ENCODE assay signal across 20 cellular contexts in the genomic region with DNA sequence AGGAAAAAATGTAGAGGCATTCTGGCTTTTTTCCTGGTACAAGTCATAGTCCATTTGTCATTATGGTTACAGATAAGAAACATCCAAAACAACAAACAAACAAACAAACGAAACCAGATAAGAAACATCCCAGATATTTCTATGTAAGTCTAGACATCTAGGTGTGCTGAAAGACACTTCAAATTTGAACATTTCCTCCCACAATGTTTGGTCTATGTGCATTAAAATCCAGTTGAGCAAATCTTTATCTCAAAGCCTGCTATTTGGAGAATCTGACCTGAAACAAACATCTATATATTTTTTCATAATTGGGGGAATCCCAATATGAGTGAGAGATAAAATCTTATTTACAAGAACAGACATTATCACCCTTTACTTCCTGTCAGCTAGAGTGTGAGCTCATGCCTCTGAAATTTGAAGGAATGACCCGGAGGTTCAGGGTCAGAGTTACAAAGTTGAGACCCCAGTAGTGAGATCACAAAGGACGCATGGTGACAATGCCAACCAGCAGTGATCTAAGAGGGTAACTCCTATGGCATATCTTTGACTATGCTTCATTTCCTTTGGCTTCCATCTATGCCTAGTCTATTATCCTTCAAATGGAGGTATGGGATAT.
"Had no signal": no experiment of that assay in that cellular context is flagged by ENCODE, and none has a peak within 500 bp of the region (broad histone marks: within the 10 kb centered on the region; RNA-seq: fewer than 3 reads in every experiment).

No MANE protein-coding gene starts in this region.

- H3K4me3 ChIP-seq: coronary artery, hepatocyte, mucosa of descending colon, psoas muscle, right lobe of liver, suprapubic skin, thyroid gland, upper lobe of left lung, uterus had no signal

- H2AFZ ChIP-seq: hepatocyte had no signal

- H3K4me3 Mint-ChIP-seq: effector memory CD8-positive, alpha-beta T cell; naive thymus-derived CD8-positive, alpha-beta T cell; stimulated activated effector memory CD8-positive, alpha-beta T cell treated with anti-CD3 and anti-CD28 coated beads, Interleukin-12 subunit alpha, Interleukin-12 subunit beta, amount 100 ng/mL, for 72 hours had no signal

- H3K27ac ChIP-seq: coronary artery, hepatocyte, neutrophil, psoas muscle, right lobe of liver, suprapubic skin, thyroid gland, upper lobe of left lung, uterus had no signal

- H3K27ac Mint-ChIP-seq: effector memory CD8-positive, alpha-beta T cell; naive thymus-derived CD8-positive, alpha-beta T cell; stimulated activated effector memory CD8-positive, alpha-beta T cell treated with anti-CD3 and anti-CD28 coated beads, Interleukin-12 subunit alpha, Interleukin-12 subunit beta, amount 100 ng/mL, for 72 hours had no signal

- H3K36me3 ChIP-seq: neutrophil, right lobe of liver, suprapubic skin, thyroid gland, upper lobe of left lung, uterus had no signal

- H3K79me2 ChIP-seq: hepatocyte had no signal

- DNase-seq: effector memory CD8-positive, alpha-beta T cell; foreskin melanocyte; head of caudate nucleus; mammary epithelial cell; mucosa of descending colon; naive thymus-derived CD8-positive, alpha-beta T cell; psoas muscle; retina; right lobe of liver; stimulated activated CD4-positive, alpha-beta T cell treated with anti-CD3 and anti-CD28 coated beads, Interleukin-4, amount 100 ng/mL, for 1 hour; stimulated activated CD8-positive, alpha-beta memory T cell treated with anti-CD3 and anti-CD28 coated beads, Interleukin-4, amount 100 ng/mL, for 48 hours; stimulated activated naive CD8-positive, alpha-beta T cell treated with anti-CD3 and anti-CD28 coated beads, Interleukin-15, Interleukin-2, amounts not matched to agents 100 U/mL and 50 U/mL, for 24 hours; thyroid gland; upper lobe of left lung; uterus had no signal

- H3K4me1 Mint-ChIP-seq: naive thymus-derived CD8-positive, alpha-beta T cell had no signal

- H3K9me3 Mint-ChIP-seq: effector memory CD8-positive, alpha-beta T cell; stimulated activated effector memory CD8-positive, alpha-beta T cell treated with anti-CD3 and anti-CD28 coated beads, Interleukin-12 subunit alpha, Interleukin-12 subunit beta, amount 100 ng/mL, for 72 hours had no signal

- H3K27me3 ChIP-seq: hepatocyte, neutrophil, right lobe of liver, suprapubic skin, thyroid gland, upper lobe of left lung, uterus had no signal

- H3K4me2 ChIP-seq: hepatocyte had no signal

- H3K36me3 Mint-ChIP-seq: stimulated activated effector memory CD8-positive, alpha-beta T cell treated with anti-CD3 and anti-CD28 coated beads, Interleukin-12 subunit alpha, Interleukin-12 subunit beta, amount 100 ng/mL, for 72 hours had no signal

- H3K9me3 ChIP-seq: mucosa of descending colon, neutrophil, psoas muscle, right lobe of liver, suprapubic skin, thyroid gland, upper lobe of left lung, uterus had no signal

- H3K4me1 ChIP-seq: psoas muscle, right lobe of liver, suprapubic skin, thyroid gland, uterus had no signal
